In the genomic region with DNA sequence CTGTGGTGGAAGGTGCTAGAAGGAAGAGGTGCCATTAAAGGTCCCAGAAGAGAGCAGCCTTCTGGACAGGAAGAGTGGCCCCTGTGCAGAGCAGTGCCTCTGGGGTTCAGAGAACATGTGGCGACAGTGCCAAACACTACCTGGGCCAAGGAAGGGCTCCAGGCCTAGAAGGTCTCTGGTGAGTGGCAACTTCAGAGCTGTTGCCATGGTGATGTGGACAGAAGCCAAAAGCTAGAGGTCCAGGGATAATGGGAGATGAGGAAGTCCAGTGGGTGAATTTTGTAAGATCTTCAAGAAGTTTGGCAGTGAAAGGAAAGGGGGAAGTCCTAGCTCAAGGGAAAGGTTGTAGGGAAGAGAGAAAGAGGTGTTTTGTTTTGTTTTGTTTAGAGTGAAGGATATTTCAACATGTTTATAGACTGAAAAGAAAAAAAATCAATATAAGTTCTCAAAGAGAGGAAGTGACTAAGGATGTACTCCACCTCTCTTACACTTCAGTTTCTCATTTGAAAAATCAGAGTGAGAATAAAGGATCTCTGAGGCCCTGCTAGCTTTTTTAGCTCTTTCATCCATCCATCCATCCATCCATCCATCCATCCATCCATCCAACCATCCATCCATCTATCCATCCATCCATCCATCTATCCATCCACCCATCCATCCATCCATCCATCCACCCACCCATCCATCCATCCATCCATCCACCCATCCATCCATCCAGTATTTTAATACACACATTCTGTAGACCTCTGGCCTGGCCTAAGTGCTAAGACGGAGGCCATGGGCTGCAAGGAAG, we compare ENCODE assay signal across 9 cellular contexts.
DNase-seq lines count a peak whose midpoint lies in the region; ATAC-seq and TF ChIP-seq lines count a peak whose summit lies in the region.
"Had no signal": no experiment of that assay in that cellular context is flagged by ENCODE, and none has a peak within 500 bp of the region (broad histone marks: within the 10 kb centered on the region; RNA-seq: fewer than 3 reads in every experiment).

No MANE protein-coding gene starts in this region.

- peak; percentile 46 for DNase-seq in DMS 273 (lab: John Stamatoyannopoulos, UW; ENCODE audit: unreplicated experiment)
- DNase-seq in DMS 273 treated with DMSO at 0.1 percent for 48 hours (lab: John Stamatoyannopoulos, UW) = no peak
- DNase-seq in MG63 = peak; percentile 48
- DNase-seq in adrenal gland = peak in 6 of 7 donors; percentile 36 to 73 (median 58)
- DNase-seq in naive thymus-derived CD4-positive, alpha-beta T cell = no peak
- no peak for DNase-seq in T1000 (lab: John Stamatoyannopoulos, UW)

- TF ChIP-seq CTCF in adrenal gland (IDR thresholded peaks at IDR 0.05) = no peak

- peak overlapping the region in 3 of 9 donors; percentile 14 to 85 (median 37) for H3K27ac Mint-ChIP-seq in naive thymus-derived CD4-positive, alpha-beta T cell

- H3K36me3 ChIP-seq in MG63 (no peaks in the 10 kb centered on the region), adrenal gland (replicated peaks in 1 of 2) (no peaks in the 10 kb centered on the region)
- no peaks in the 10 kb centered on the region for H3K36me3 ChIP-seq in naive thymus-derived CD4-positive, alpha-beta T cell (ENCODE audit: control insufficient read depth in 2 of 3, insufficient read depth in 3 of 3, low read length in 3 of 3)

- 88 to 95% (median 91%) methylated on average over 2 of the region's 2 CpGs for WGBS in adrenal gland, 4 donors

- POLR2A ChIA-PET in naive thymus-derived CD4-positive, alpha-beta T cell (lab: Charles Lee) = interaction anchor here (0.6 kb wide), 1 partner anchor 8 kb away, joined by 4 read pairs; no protein-coding TSS in a partner anchor

- peaks cover 0 to 5% (median 0%) of the 10 kb centered on the region in 5 donors for H3K27me3 Mint-ChIP-seq in naive thymus-derived CD4-positive, alpha-beta T cell

- no peaks in the 10 kb centered on the region for H3K4me1 ChIP-seq in adrenal gland (replicated peaks in 1 of 2)
- peaks cover 0 to 24% of the 10 kb centered on the region in 2 donors for H3K4me1 ChIP-seq in naive thymus-derived CD4-positive, alpha-beta T cell (ENCODE audit: control insufficient read depth in 2 of 2, insufficient read depth in 2 of 2, low read length in 2 of 2)

- CTCF ChIA-PET in naive thymus-derived CD4-positive, alpha-beta T cell (lab: Charles Lee) = no interaction called here

- H3K27ac ChIP-seq in adrenal gland = no peak overlapping the region
- H3K27ac ChIP-seq in naive thymus-derived CD4-positive, alpha-beta T cell (ENCODE audit: low read depth, low read length) = no peak overlapping the region
- H3K27ac ChIP-seq: 22Rv1 had no signal

- H3K4me3 ChIP-seq in MG63 (no peak overlapping the region), adrenal gland (no peak overlapping the region)
- no peak overlapping the region for H3K4me3 ChIP-seq in naive thymus-derived CD4-positive, alpha-beta T cell (ENCODE audit: low read length)

- H3K4me1 Mint-ChIP-seq in naive thymus-derived CD4-positive, alpha-beta T cell = peaks cover 8 to 45% (median 17%) of the 10 kb centered on the region in 7 donors

- no peaks in the 10 kb centered on the region for H3K27me3 ChIP-seq in MG63
- no peaks in the 10 kb centered on the region for H3K27me3 ChIP-seq in adrenal gland
- H3K27me3 ChIP-seq in naive thymus-derived CD4-positive, alpha-beta T cell (ENCODE audit: control insufficient read depth in 2 of 2, insufficient read depth in 2 of 2, low read length in 2 of 2) = no peaks in the 10 kb centered on the region

- peak; percentile 37 for ATAC-seq in naive thymus-derived CD4-positive, alpha-beta T cell
- ATAC-seq in HG02973 (IDR thresholded peaks at IDR 0.05; ENCODE audit: unreplicated experiment) (no peak), GM18909 (IDR thresholded peaks at IDR 0.05; ENCODE audit: poor library complexity, unreplicated experiment) (no peak)

- intact Hi-C loops in adrenal gland (cut with DNase I) = no loop called here
- intact Hi-C loops in naive thymus-derived CD4-positive, alpha-beta T cell (cut with micrococcal nuclease) = no loop called here

- peaks cover 0 to 3% (median 0%) of the 10 kb centered on the region in 5 donors for H3K36me3 Mint-ChIP-seq in naive thymus-derived CD4-positive, alpha-beta T cell

- TF ChIP-seq POLR2A in adrenal gland (IDR thresholded peaks at IDR 0.05) = no peak

- H3K9me3 ChIP-seq in MG63 = no peaks in the 10 kb centered on the region
- H3K9me3 ChIP-seq in adrenal gland (replicated peaks in 1 of 3) = no peaks in the 10 kb centered on the region
- H3K9me3 ChIP-seq in naive thymus-derived CD4-positive, alpha-beta T cell (ENCODE audit: control insufficient read depth in 2 of 3, low read length in 3 of 3) = no peaks in the 10 kb centered on the region

- no peaks in the 10 kb centered on the region for H3K9me3 Mint-ChIP-seq in naive thymus-derived CD4-positive, alpha-beta T cell

- peak overlapping the region in 1 of 10 donors; percentile 68 for H3K4me3 Mint-ChIP-seq in naive thymus-derived CD4-positive, alpha-beta T cell

Comparison
In these comparisons a context has a peak if more than half of its experiments do, and no peak if none do; other contexts are left out.
1. DNase-seq: peak in DMS 273 (single experiment), MG63 (single experiment) and adrenal gland (6 of 7); none in DMS 273 treated with DMSO at 0.1 percent for 48 hours (single experiment), naive thymus-derived CD4-positive, alpha-beta T cell (0 of 9) and T1000 (single experiment).